ENCODE assay signal across 8 cellular contexts in the genomic region with DNA sequence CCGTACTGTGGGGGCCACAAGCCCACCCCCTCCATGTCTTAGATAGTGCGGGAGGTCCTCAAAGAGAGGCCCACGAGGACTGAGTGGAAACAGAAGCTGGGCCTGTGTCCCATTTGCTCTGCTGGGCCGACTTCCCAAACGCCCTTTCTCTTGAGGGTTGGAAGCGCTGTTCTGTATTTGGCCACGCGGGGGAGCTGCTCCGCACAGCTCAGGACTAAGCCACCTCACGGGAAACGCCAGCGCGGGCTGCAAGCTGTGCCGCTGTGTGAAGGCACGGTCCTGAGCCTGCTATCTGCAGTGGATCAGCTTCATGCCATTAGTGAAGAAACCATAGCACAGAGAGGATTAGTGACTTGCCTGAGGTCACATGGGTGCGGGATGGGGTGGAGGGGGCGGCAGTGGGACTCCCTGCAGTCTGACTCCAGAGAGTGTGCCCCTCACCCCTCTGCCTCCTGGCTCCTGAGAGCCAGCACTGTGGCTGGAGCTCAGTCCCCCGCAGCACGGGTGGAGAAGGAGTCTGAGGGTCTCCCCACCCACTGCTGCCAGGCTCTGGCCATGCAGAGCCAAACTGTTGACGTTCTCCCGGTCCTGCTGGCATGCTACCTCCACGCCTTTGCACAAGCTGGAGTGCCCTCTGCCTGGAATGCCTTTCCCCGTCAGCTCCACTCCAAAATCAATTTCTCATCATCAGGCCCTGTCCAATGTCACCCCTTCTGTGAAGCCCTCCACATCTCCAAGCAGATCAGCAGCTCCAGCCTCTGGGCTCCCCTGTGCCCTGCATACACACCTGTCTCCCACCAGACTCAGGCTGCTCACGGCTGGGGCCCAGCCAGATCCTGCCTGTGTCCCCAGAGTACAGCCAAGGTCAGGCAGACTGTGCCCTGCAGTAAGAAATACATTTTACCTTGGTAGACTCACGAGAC. TPM values are rescaled to one million over a fixed set of nuclear protein-coding genes. Genes with fewer than 3 reads are reported as not detected.
DNase-seq lines count a peak whose midpoint lies in the region; ATAC-seq, FAIRE-seq and TF ChIP-seq lines count a peak whose summit lies in the region.

No MANE protein-coding gene starts in this region.

- TF ChIP-seq POLR2A in GM12891 (IDR thresholded peaks at IDR 0.05; ENCODE audit: low read depth, low read length), result no peak

- no peak for TF ChIP-seq EP300 in Ishikawa (IDR thresholded peaks at IDR 0.05; ENCODE audit: borderline replicate concordance)

- H3K4me1 ChIP-seq in fibroblast of lung (ENCODE audit: control insufficient read depth, extremely low read depth, insufficient read depth, low read length), result no peaks in the 10 kb centered on the region

- peak; percentile 76 for TF ChIP-seq RAD21 in Ishikawa (IDR thresholded peaks at IDR 0.05; ENCODE audit: low read depth)

- no peak overlapping the region for H3K4me3 ChIP-seq in fibroblast of lung (replicated peaks in 1 of 4; ENCODE audit: control extremely low read depth in 1 of 4, insufficient read depth in 1 of 4, low read depth in 3 of 4, low read length in 4 of 4)

- H3K4me3 Mint-ChIP-seq in natural killer cell, result no peak overlapping the region
- no peak overlapping the region for H3K4me3 Mint-ChIP-seq in stimulated activated effector memory CD8-positive, alpha-beta T cell treated with anti-CD3 and anti-CD28 coated beads, Interleukin-12 subunit alpha, Interleukin-12 subunit beta, amount 100 ng/mL, for 72 hours

- intact Hi-C loops in natural killer cell (cut with micrococcal nuclease), result loop anchor here (1.0 kb wide), 1 partner anchor 77 kb away; no protein-coding TSS in a partner anchor

- peak; percentile 87 to 98 (median 92) for ATAC-seq in natural killer cell
- peak; percentile 88 for ATAC-seq in stimulated activated effector memory CD8-positive, alpha-beta T cell treated with anti-CD3 and anti-CD28 coated beads, Interleukin-12 subunit alpha, Interleukin-12 subunit beta, amount 100 ng/mL, for 72 hours
- no peak for ATAC-seq in HG03097 (IDR thresholded peaks at IDR 0.05; ENCODE audit: low FRiP score, unreplicated experiment)

- H3K9me3 ChIP-seq in fibroblast of lung (ENCODE audit: control insufficient read depth, insufficient read depth, low read depth, low read length), result no peaks in the 10 kb centered on the region

- no peak overlapping the region for H2AFZ ChIP-seq in fibroblast of lung (ENCODE audit: low read length)

- TF ChIP-seq CTCF in fibroblast of lung (conservative IDR thresholded peaks at IDR 0.05 in 1 of 2, IDR thresholded peaks at IDR 0.05 in 1 of 2; ENCODE audit: low read depth in 1 of 2, low read length in 2 of 2) (peak; percentile 84 to 92), natural killer cell (IDR thresholded peaks at IDR 0.05) (peak; percentile 83)

- H3K27ac ChIP-seq in fibroblast of lung (ENCODE audit: insufficient read depth, low read length), result no peak overlapping the region

- H4K20me1 ChIP-seq in fibroblast of lung (ENCODE audit: control insufficient read depth, extremely low read depth, insufficient read depth, low read length), result no peaks in the 10 kb centered on the region

- no peak overlapping the region for H3K9ac ChIP-seq in fibroblast of lung (ENCODE audit: insufficient read depth, low read length)

- H3K36me3 Mint-ChIP-seq in natural killer cell, result no peaks in the 10 kb centered on the region
- no peaks in the 10 kb centered on the region for H3K36me3 Mint-ChIP-seq in stimulated activated effector memory CD8-positive, alpha-beta T cell treated with anti-CD3 and anti-CD28 coated beads, Interleukin-12 subunit alpha, Interleukin-12 subunit beta, amount 100 ng/mL, for 72 hours

- H3K27ac Mint-ChIP-seq in natural killer cell, result no peak overlapping the region
- H3K27ac Mint-ChIP-seq in stimulated activated effector memory CD8-positive, alpha-beta T cell treated with anti-CD3 and anti-CD28 coated beads, Interleukin-12 subunit alpha, Interleukin-12 subunit beta, amount 100 ng/mL, for 72 hours, result no peak overlapping the region

- H3K79me2 ChIP-seq in fibroblast of lung (ENCODE audit: control insufficient read depth, insufficient read depth, low read length), result no peaks in the 10 kb centered on the region

- H3K9me3 Mint-ChIP-seq in natural killer cell, result no peaks in the 10 kb centered on the region
- H3K9me3 Mint-ChIP-seq in stimulated activated effector memory CD8-positive, alpha-beta T cell treated with anti-CD3 and anti-CD28 coated beads, Interleukin-12 subunit alpha, Interleukin-12 subunit beta, amount 100 ng/mL, for 72 hours, result no peaks in the 10 kb centered on the region

- FAIRE-seq in GM12891 (lab: Jason Lieb, UNC), result peak; percentile 87

- no peak overlapping the region for H3K4me2 ChIP-seq in fibroblast of lung (ENCODE audit: extremely low read depth, insufficient read depth, low read length)

- peaks cover 4% of the 10 kb centered on the region in 2 donors for H3K4me1 Mint-ChIP-seq in natural killer cell
- peaks cover 16% of the 10 kb centered on the region for H3K4me1 Mint-ChIP-seq in stimulated activated effector memory CD8-positive, alpha-beta T cell treated with anti-CD3 and anti-CD28 coated beads, Interleukin-12 subunit alpha, Interleukin-12 subunit beta, amount 100 ng/mL, for 72 hours

- peak; percentile 72 for DNase-seq in GM12891 (ENCODE audit: insufficient read length, low spot score)
- peak; percentile 73 for DNase-seq in RKO (ENCODE audit: low spot score)
- DNase-seq in activated T-helper 1 cell treated with Interleukin-2 at 50 U/mL for 16 hours (ENCODE audit: low read depth), result peak; percentile 58
- peak; percentile 60 to 79 for DNase-seq in fibroblast of lung (ENCODE audit: low read depth in 2 of 2)
- DNase-seq in natural killer cell, result peak; percentile 68
- DNase-seq in stimulated activated effector memory CD8-positive, alpha-beta T cell treated with anti-CD3 and anti-CD28 coated beads, Interleukin-12 subunit alpha, Interleukin-12 subunit beta, amount 100 ng/mL, for 72 hours (ENCODE audit: low spot score in 2 of 2), result peak; percentile 79 to 88

- peaks cover 18% of the 10 kb centered on the region for H3K27me3 ChIP-seq in fibroblast of lung (ENCODE audit: control insufficient read depth, insufficient read depth, low read length)

- peaks cover 16 to 28% of the 10 kb centered on the region in 2 donors for H3K27me3 Mint-ChIP-seq in natural killer cell (ENCODE audit: low read depth in 2 of 2)

- H3K36me3 ChIP-seq in fibroblast of lung (ENCODE audit: control insufficient read depth, insufficient read depth, low read length), result no peaks in the 10 kb centered on the region

TF ChIP-seq in GM12891, 5 proteins besides CTCF, POLR2A, EP300 and RAD21:
- TF ChIP-seq TAF1 (IDR thresholded peaks at IDR 0.05; ENCODE audit: low read depth, low read length) (no peak), POLR2AphosphoS5 (IDR thresholded peaks at IDR 0.05; ENCODE audit: low read depth, low read length) (no peak), POU2F2 (IDR thresholded peaks at IDR 0.05; ENCODE audit: low read depth, low read length) (no peak), PAX5 (IDR thresholded peaks at IDR 0.05; ENCODE audit: insufficient read depth, low read length, severe bottlenecking) (no peak), SPI1 (IDR thresholded peaks at IDR 0.05; ENCODE audit: low read depth, low read length) (no peak)

TF ChIP-seq in Ishikawa, 13 proteins besides CTCF, POLR2A, EP300 and RAD21:
- TF ChIP-seq TCF12 (IDR thresholded peaks at IDR 0.05; ENCODE audit: low read depth) (no peak), CEBPB (IDR thresholded peaks at IDR 0.05) (no peak), TAF1 (IDR thresholded peaks at IDR 0.05; ENCODE audit: low read depth) (0 out of 2 replicates have a peak, but pooled peaks have one; percentile 18), REST (IDR thresholded peaks at IDR 0.05; ENCODE audit: low read depth) (peak; percentile 30; the same call in 1 of the 2 replicates)
- TF ChIP-seq, protein P1, sequence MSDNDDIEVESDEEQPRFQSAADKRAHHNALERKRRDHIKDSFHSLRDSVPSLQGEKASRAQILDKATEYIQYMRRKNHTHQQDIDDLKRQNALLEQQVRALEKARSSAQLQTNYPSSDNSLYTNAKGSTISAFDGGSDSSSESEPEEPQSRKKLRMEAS (IDR thresholded peaks at IDR 0.05), result 0 out of 2 replicates have a peak, but pooled peaks have one; percentile 42
TF ChIP-seq in Ishikawa: peak in this region for 3.

RNA-seq across cellular contexts. Expression of gene LRRC32, which starts 51.5 kb away (rescaled TPM):
- 2.0 TPM for polyA plus RNA-seq in GM12891 (2012; ENCODE audit: low read depth, missing spikeins)
- 15.4 and 19.2 TPM in 2 replicates for total RNA-seq in fibroblast of lung
- polyA plus RNA-seq in fibroblast of lung, result 18.9 and 103 TPM in 2 replicates
- polyA plus RNA-seq in fibroblast of lung (2012), result 39.6 and 236 TPM in 2 replicates
- polyA minus RNA-seq in fibroblast of lung (ENCODE audit: low replicate concordance), result 79.7 and 528 TPM in 2 replicates
- total RNA-seq in natural killer cell, result 1 to 10 TPM in 2 of 3 donors, under 1 TPM in 1; 0.14 to 1.4 (median 1.4) TPM
